In genomic region chr7:5437348-5437892, GRCh38 we compare ENCODE assay signal across 17 cellular contexts. TPM values are rescaled to one million over a fixed set of nuclear protein-coding genes. Genes with fewer than 3 reads are reported as not detected.
A peak's percentile ranks its signal among the peaks of the same experiment; 100 is the strongest.
DNase-seq lines count a peak whose midpoint lies in the region; ATAC-seq and TF ChIP-seq lines count a peak whose summit lies in the region.
"Had no signal": no experiment of that assay in that cellular context is flagged by ENCODE, and none has a peak within 500 bp of the region (broad histone marks: within the 10 kb centered on the region; RNA-seq: fewer than 3 reads in every experiment).

No MANE protein-coding gene starts in this region.

- H3K27me3 Mint-ChIP-seq in type B pancreatic cell, result no peaks in the 10 kb centered on the region
- peaks cover 3% of the 10 kb centered on the region for H3K27me3 Mint-ChIP-seq in activated T-cell treated with anti-CD3 and anti-CD28 coated beads, Interleukin-2, amount 50 U/mL, for 72 hours (ENCODE audit: low read depth)

- no peaks in the 10 kb centered on the region for H4K20me1 ChIP-seq in PC-3 (ENCODE audit: low read length)
- H4K20me1 ChIP-seq in osteoblast (ENCODE audit: insufficient read depth, low read length), result peaks cover 17% of the 10 kb centered on the region

- POLR2A ChIA-PET in PC-3 (lab: Charles Lee; ENCODE audit: unreplicated experiment), result no interaction called here

- no peaks in the 10 kb centered on the region for H3K9me2 ChIP-seq in PC-3 (replicated peaks; ENCODE audit: low read length)

- no peak for TF ChIP-seq CTCF in left ventricle myocardium inferior (IDR thresholded peaks at IDR 0.05; ENCODE audit: borderline replicate concordance)
- TF ChIP-seq CTCF in PC-3 (conservative IDR thresholded peaks at IDR 0.05; ENCODE audit: low read depth, low read length), result no peak
- no peak for TF ChIP-seq CTCF in osteoblast (IDR thresholded peaks at IDR 0.05; ENCODE audit: extremely low read depth, low read depth, low read length)
- no peak for TF ChIP-seq CTCF in type B pancreatic cell (conservative IDR thresholded peaks at IDR 0.05)

- H2AFZ ChIP-seq in PC-3 (ENCODE audit: low read length) (no peak overlapping the region), osteoblast (ENCODE audit: low read length) (no peak overlapping the region)

- H3K27me3 ChIP-seq in left ventricle myocardium inferior (ENCODE audit: low read depth) (no peaks in the 10 kb centered on the region), PC-3 (ENCODE audit: low read length) (no peaks in the 10 kb centered on the region), osteoblast (ENCODE audit: insufficient read depth, low read length) (no peaks in the 10 kb centered on the region)

- H3K36me3 ChIP-seq in left ventricle myocardium inferior (peaks cover 5% of the 10 kb centered on the region), PC-3 (ENCODE audit: low read depth, low read length) (peaks cover 8% of the 10 kb centered on the region; the same call in 1 of the 2 replicates), osteoblast (ENCODE audit: insufficient read depth, low read length) (peaks cover 16% of the 10 kb centered on the region)

- no peak overlapping the region for H3K4me2 ChIP-seq in PC-3 (ENCODE audit: low read length)
- H3K4me2 ChIP-seq in osteoblast (ENCODE audit: insufficient read depth, low read length), result no peak overlapping the region

- H3K79me2 ChIP-seq in PC-3 (ENCODE audit: low read length) (no peaks in the 10 kb centered on the region), osteoblast (ENCODE audit: insufficient read depth, low read length) (peaks cover 30% of the 10 kb centered on the region)

- H3K4me1 ChIP-seq in left ventricle myocardium inferior, result peaks cover 26% of the 10 kb centered on the region
- H3K4me1 ChIP-seq in PC-3 (ENCODE audit: insufficient read depth, low read length), result no peaks in the 10 kb centered on the region
- no peaks in the 10 kb centered on the region for H3K4me1 ChIP-seq in osteoblast (ENCODE audit: insufficient read depth, low read length)
- H3K4me1 ChIP-seq: HAP-1 had no signal

- H3F3A ChIP-seq in PC-3 (ENCODE audit: low read length, unreplicated experiment), result no peaks in the 10 kb centered on the region

- peaks cover 16% of the 10 kb centered on the region for H3K9me3 ChIP-seq in left ventricle myocardium inferior (replicated peaks)
- no peaks in the 10 kb centered on the region for H3K9me3 ChIP-seq in PC-3 (ENCODE audit: low read length)
- peaks cover 6% of the 10 kb centered on the region for H3K9me3 ChIP-seq in osteoblast (ENCODE audit: low read depth, low read length)
- H3K9me3 ChIP-seq: HAP-1 had no signal

- peaks cover 23% of the 10 kb centered on the region for H3K36me3 Mint-ChIP-seq in type B pancreatic cell
- peaks cover 0 to 2% of the 10 kb centered on the region in 2 donors for H3K36me3 Mint-ChIP-seq in activated T-cell treated with anti-CD3 and anti-CD28 coated beads, Interleukin-2, amount 50 U/mL, for 72 hours (ENCODE audit: insufficient read depth in 2 of 2)

- H3K27ac ChIP-seq in left ventricle myocardium inferior (replicated peaks) (peak overlapping the region; percentile 60), PC-3 (ENCODE audit: low read length) (no peak overlapping the region), osteoblast (ENCODE audit: low read depth, low read length) (no peak overlapping the region)

- CTCF ChIA-PET in PC-3 (lab: Charles Lee), result no interaction called here

- H3K4me3 ChIP-seq in left ventricle myocardium inferior, result no peak overlapping the region
- H3K4me3 ChIP-seq in PC-3 (ENCODE audit: low read length), result no peak overlapping the region
- H3K4me3 ChIP-seq in osteoblast (ENCODE audit: insufficient read depth, low read length), result no peak overlapping the region
- H3K4me3 ChIP-seq: HAP-1 had no signal

- H3K9ac ChIP-seq in PC-3 (ENCODE audit: low read length), result no peak overlapping the region

- no peaks in the 10 kb centered on the region for H3K9me3 Mint-ChIP-seq in type B pancreatic cell
- peaks cover 0 to 1% of the 10 kb centered on the region in 2 donors for H3K9me3 Mint-ChIP-seq in activated T-cell treated with anti-CD3 and anti-CD28 coated beads, Interleukin-2, amount 50 U/mL, for 72 hours
- H3K9me3 Mint-ChIP-seq: CD4-positive, alpha-beta T cell had no signal

- intact Hi-C loops in left ventricle myocardium inferior (cut with micrococcal nuclease), result no loop called here
- intact Hi-C loops in Right ventricle myocardium superior (cut with DNase I), result no loop called here
- intact Hi-C loops in PC-3 (cut with micrococcal nuclease), result no loop called here

- ATAC-seq in Right ventricle myocardium superior (ENCODE audit: poor library complexity) (no peak), PC-3 (no peak), HG03521 (IDR thresholded peaks at IDR 0.05; ENCODE audit: unreplicated experiment) (no peak)
- no peak for ATAC-seq in activated T-cell treated with anti-CD3 and anti-CD28 coated beads, Interleukin-2, amount 50 U/mL, for 72 hours (replicated peaks in 1 of 2)

- H3K4me1 Mint-ChIP-seq in type B pancreatic cell (ENCODE audit: unreplicated experiment), result peaks cover 24% of the 10 kb centered on the region
- no peaks in the 10 kb centered on the region for H3K4me1 Mint-ChIP-seq in activated T-cell treated with anti-CD3 and anti-CD28 coated beads, Interleukin-2, amount 50 U/mL, for 72 hours (ENCODE audit: low read depth)

- no peak for DNase-seq in left ventricle myocardium inferior
- DNase-seq in Right ventricle myocardium superior, result no peak
- DNase-seq in PC-3, result no peak
- DNase-seq in osteoblast (ENCODE audit: insufficient read length, low spot score, missing footprints), result peak; percentile 54
- DNase-seq in type B pancreatic cell (ENCODE audit: extremely low spot score, unreplicated experiment), result no peak
- DNase-seq in NCI-H774 (lab: John Stamatoyannopoulos, UW), result no peak
- DNase-seq in activated T-cell treated with anti-CD3 and anti-CD28 coated beads, Interleukin-2, amount 50 U/mL, for 72 hours, result no peak
- DNase-seq: C1 segment of cervical spinal cord; Calu3; CD4-positive, alpha-beta T cell; DMS 273 treated with DMSO at 0.1 percent for 48 hours; GOT3; HFFc6 had no signal

- peak overlapping the region; percentile 39 for H3K4me3 Mint-ChIP-seq in type B pancreatic cell
- H3K4me3 Mint-ChIP-seq in activated T-cell treated with anti-CD3 and anti-CD28 coated beads, Interleukin-2, amount 50 U/mL, for 72 hours, result no peak overlapping the region
- H3K4me3 Mint-ChIP-seq: B cell; CD4-positive, alpha-beta T cell; HFFc6; IgD-negative memory B cell had no signal

- TSS peak; percentile 11 for BruUV-seq in PC-3 (replicated peaks; lab: Mats Ljungman, UMichigan)

- peak overlapping the region; percentile 77 for H3K27ac Mint-ChIP-seq in type B pancreatic cell
- no peak overlapping the region for H3K27ac Mint-ChIP-seq in activated T-cell treated with anti-CD3 and anti-CD28 coated beads, Interleukin-2, amount 50 U/mL, for 72 hours
- H3K27ac Mint-ChIP-seq: B cell; CD4-positive, alpha-beta T cell; HFFc6 had no signal

RNA-seq across cellular contexts. Expression of gene TNRC18, which starts 13.8 kb away (rescaled TPM):
- total RNA-seq in left ventricle myocardium inferior (27.7 TPM), Right ventricle myocardium superior (29.5 TPM), PC-3 (2014; rRNA removed) (26.8 and 57.8 TPM in 2 replicates), osteoblast (61.3 and 83.6 TPM in 2 replicates), type B pancreatic cell (ENCODE audit: low replicate concordance) (135 and 169 TPM in 2 replicates)
- 10 to 100 TPM; 67.6 to 69.0 TPM for total RNA-seq in activated T-cell treated with anti-CD3 and anti-CD28 coated beads, Interleukin-2, amount 50 U/mL, for 72 hours
